ENCODE assay signal across 8 cellular contexts in the genomic region with DNA sequence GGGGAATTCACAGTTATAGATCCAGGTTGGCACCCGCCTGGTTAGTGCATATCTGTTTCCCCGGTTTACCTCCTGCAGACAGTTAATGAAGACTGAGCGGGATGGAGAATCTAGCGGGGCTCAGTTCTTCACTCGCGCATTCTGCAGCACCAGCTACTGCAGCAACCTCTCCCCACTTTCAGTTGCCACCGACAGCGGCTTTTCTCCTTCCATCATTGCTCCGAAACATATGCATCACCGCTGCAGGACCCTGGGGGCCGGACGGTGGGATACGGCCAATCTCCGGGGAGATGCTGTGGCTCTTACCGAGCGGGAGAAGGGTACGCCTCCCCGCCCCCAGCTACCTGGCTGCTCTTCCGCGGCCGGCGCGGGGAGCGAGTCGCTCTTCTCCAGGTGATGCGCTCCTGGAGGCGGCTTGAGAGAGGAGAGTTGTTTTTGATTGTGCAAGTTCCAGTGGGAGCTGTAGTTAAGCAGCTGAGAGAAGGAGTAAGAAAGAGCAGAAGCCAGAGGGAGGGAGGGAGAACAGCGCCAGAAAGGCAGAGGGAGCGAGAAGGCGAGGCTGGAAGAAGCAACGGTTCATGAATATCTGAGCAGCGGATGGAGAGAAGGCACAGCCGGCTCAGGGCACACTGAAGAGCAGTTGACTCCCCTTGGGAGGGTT. TPM values are rescaled to one million over a fixed set of nuclear protein-coding genes. Genes with fewer than 3 reads are reported as not detected.
DNase-seq lines count a peak whose midpoint lies in the region; ATAC-seq lines count a peak whose summit lies in the region.

A gene (minus strand): TSS at position 642 of the 661 bp plus-strand sequence. CDS start 652 bp downstream, outside the sequence.

- peaks cover 29% of the 10 kb centered on the region for H3K27me3 Mint-ChIP-seq in T-helper 17 cell
- H3K27me3 Mint-ChIP-seq in central memory CD8-positive, alpha-beta T cell, result peaks cover 47% of the 10 kb centered on the region

- no peaks in the 10 kb centered on the region for H3K9me3 Mint-ChIP-seq in central memory CD8-positive, alpha-beta T cell

- H3K36me3 ChIP-seq in H7 (replicated peaks; ENCODE audit: control insufficient read depth, insufficient read depth, low read length), result no peaks in the 10 kb centered on the region

- peak within 1 kb of the TSS; percentile 95 for H3K4me3 Mint-ChIP-seq in T-helper 17 cell
- peak within 1 kb of the TSS; percentile 72 for H3K4me3 Mint-ChIP-seq in central memory CD8-positive, alpha-beta T cell

- H3K36me3 Mint-ChIP-seq in T-helper 17 cell (ENCODE audit: low read depth), result no peaks in the 10 kb centered on the region
- H3K36me3 Mint-ChIP-seq in central memory CD8-positive, alpha-beta T cell (ENCODE audit: insufficient read depth), result no peaks in the 10 kb centered on the region

- in situ Hi-C loops in ACHN (cut with HindIII; ENCODE audit: low pct_ligation_motif_present, low pct_unique_long_range_greater_than_20kb, low sequenced_read_pairs), result no loop called here

- intact Hi-C loops in sciatic nerve (cut with DNase I), result no loop called here

- peaks cover 14% of the 10 kb centered on the region for H3K4me1 Mint-ChIP-seq in T-helper 17 cell
- H3K4me1 Mint-ChIP-seq in central memory CD8-positive, alpha-beta T cell, result peaks cover 12% of the 10 kb centered on the region

- DNase-seq in ACHN, result peak; percentile 46
- DNase-seq in H7, result peak; percentile 66
- peak in 1 of 3 donors; percentile 18 for DNase-seq in T-helper 17 cell
- DNase-seq in central memory CD8-positive, alpha-beta T cell (ENCODE audit: low spot score in 2 of 2), result no peak
- DNase-seq in iPS-NIHi7 (ENCODE audit: extremely low spot score), result peak; percentile 59
- DNase-seq in sciatic nerve (ENCODE audit: low spot score), result no peak

- peaks cover 20% of the 10 kb centered on the region for H3K27me3 ChIP-seq in H7 (ENCODE audit: control insufficient read depth, insufficient read depth, low read length)

- ATAC-seq in T-helper 17 cell (peak; percentile 82), sciatic nerve (peak; percentile 83), HG03196 (IDR thresholded peaks at IDR 0.05; ENCODE audit: unreplicated experiment) (no peak), GM21390 (IDR thresholded peaks at IDR 0.05; ENCODE audit: unreplicated experiment) (no peak)
- ATAC-seq in central memory CD8-positive, alpha-beta T cell (replicated peaks; ENCODE audit: extremely low read depth, poor library complexity, severe bottlenecking), result peak; percentile 52

- H3K9me3 ChIP-seq in T-helper 17 cell (ENCODE audit: control insufficient read depth, low read length, poor library complexity, severe bottlenecking), result no peaks in the 10 kb centered on the region

- peak within 1 kb of the TSS; percentile 41 for H3K27ac Mint-ChIP-seq in T-helper 17 cell
- no peak within 1 kb of the TSS for H3K27ac Mint-ChIP-seq in central memory CD8-positive, alpha-beta T cell (ENCODE audit: low read depth)

- peak within 1 kb of the TSS; percentile 42 for H3K4me3 ChIP-seq in H7 (ENCODE audit: insufficient read depth, low read depth, low read length)

RNA-seq across cellular contexts. Expression of the gene that starts here (rescaled TPM):
- total RNA-seq in H7 (2014; rRNA removed; shearing (Covaris generic)), result 12.7 and 12.8 TPM in 2 replicates
- total RNA-seq in T-helper 17 cell (100 to 1,000 TPM; 103 to 132 TPM), sciatic nerve (215 TPM)

Comparison
In these comparisons a context has a peak if more than half of its experiments do, and no peak if none do; other contexts are left out.
1. DNase-seq: peak in ACHN (single experiment), H7 (single experiment) and iPS-NIHi7 (single experiment); none in central memory CD8-positive, alpha-beta T cell (0 of 2) and sciatic nerve (single experiment).
2. ATAC-seq: peak in T-helper 17 cell (single experiment), central memory CD8-positive, alpha-beta T cell (single experiment) and sciatic nerve (single experiment); none in HG03196 (single experiment) and GM21390 (single experiment).